In genomic region chr10:123154092-123154942, GRCh38 we compare ENCODE assay signal across 8 cellular contexts. TPM values are rescaled to one million over a fixed set of nuclear protein-coding genes. Genes with fewer than 3 reads are reported as not detected.
DNase-seq lines count a peak whose midpoint lies in the region; ATAC-seq, FAIRE-seq and TF ChIP-seq lines count a peak whose summit lies in the region.

BUB3 (plus strand) TSS chr10:123154402; CDS start chr10:123154918, 516 bp downstream.

- whole genome bisulfite sequencing in body of pancreas, 2 donors: 0% methylated on average over 32 to 71 of the region's 74 CpGs

- peaks cover 0 to 2% (median 0%) of the 10 kb centered on the region in 3 donors for H3K9me3 ChIP-seq in body of pancreas

- peak; percentile 97 for FAIRE-seq in TTC549 (lab: Jason Lieb, UNC)

- ATAC-seq in GM18520 (IDR thresholded peaks at IDR 0.05; ENCODE audit: unreplicated experiment) (peak; percentile 93), HG03064 (IDR thresholded peaks at IDR 0.05; ENCODE audit: low read depth, unreplicated experiment) (peak; percentile 94), body of pancreas (peak; percentile 98), sciatic nerve (peak; percentile 100)

- intact Hi-C loops in body of pancreas (cut with DNase I) (no loop called here), sciatic nerve (cut with DNase I) (no loop called here)

- H3K27ac ChIP-seq in 22Rv1 (peak within 1 kb of the TSS; percentile 81), body of pancreas (peak within 1 kb of the TSS; percentile 55 to 85 (median 78))

- TF ChIP-seq POLR2A in body of pancreas (IDR thresholded peaks at IDR 0.05): peak; percentile 53 to 89 (median 85)

- H3K4me1 ChIP-seq in body of pancreas: peaks cover 43% of the 10 kb centered on the region

- TF ChIP-seq CTCF in 22Rv1 (IDR thresholded peaks at IDR 0.05): no peak
- TF ChIP-seq CTCF in body of pancreas (IDR thresholded peaks at IDR 0.05): peak in 5 of 7 experiments; percentile 13 to 57 (median 51)

- H3K36me3 ChIP-seq in body of pancreas (replicated peaks in 1 of 2; ENCODE audit: insufficient read depth in 1 of 2, low read depth in 2 of 2): peaks cover 0 to 10% of the 10 kb centered on the region in 2 donors

- DNase-seq in NCI-H2107 treated with DMSO at 0.1 percent for 48 hours (lab: John Stamatoyannopoulos, UW; ENCODE audit: unreplicated experiment) (peak; percentile 96), body of pancreas (peak; percentile 97 to 99 (median 98)), iPS DF 19.7 (ENCODE audit: low read depth, low spot score) (peak; percentile 99), sciatic nerve (ENCODE audit: low spot score) (peak; percentile 98)

- H3K27me3 ChIP-seq in body of pancreas: peaks cover 0 to 31% of the 10 kb centered on the region in 2 donors

- peak within 1 kb of the TSS; percentile 73 to 92 for H3K4me3 ChIP-seq in body of pancreas

RNA-seq across cellular contexts. Expression of gene BUB3, which starts in this region (rescaled TPM):
- total RNA-seq in body of pancreas (10 to 100 TPM; 39.4 to 51.1 TPM), sciatic nerve (65.5 TPM)

Comparison
In these comparisons a context has a peak if more than half of its experiments do, and no peak if none do; other contexts are left out.
1. Peak in every context shown above with its lines: DNase-seq, ATAC-seq, H3K4me3 ChIP-seq and H3K27ac ChIP-seq.